In the genomic region with DNA sequence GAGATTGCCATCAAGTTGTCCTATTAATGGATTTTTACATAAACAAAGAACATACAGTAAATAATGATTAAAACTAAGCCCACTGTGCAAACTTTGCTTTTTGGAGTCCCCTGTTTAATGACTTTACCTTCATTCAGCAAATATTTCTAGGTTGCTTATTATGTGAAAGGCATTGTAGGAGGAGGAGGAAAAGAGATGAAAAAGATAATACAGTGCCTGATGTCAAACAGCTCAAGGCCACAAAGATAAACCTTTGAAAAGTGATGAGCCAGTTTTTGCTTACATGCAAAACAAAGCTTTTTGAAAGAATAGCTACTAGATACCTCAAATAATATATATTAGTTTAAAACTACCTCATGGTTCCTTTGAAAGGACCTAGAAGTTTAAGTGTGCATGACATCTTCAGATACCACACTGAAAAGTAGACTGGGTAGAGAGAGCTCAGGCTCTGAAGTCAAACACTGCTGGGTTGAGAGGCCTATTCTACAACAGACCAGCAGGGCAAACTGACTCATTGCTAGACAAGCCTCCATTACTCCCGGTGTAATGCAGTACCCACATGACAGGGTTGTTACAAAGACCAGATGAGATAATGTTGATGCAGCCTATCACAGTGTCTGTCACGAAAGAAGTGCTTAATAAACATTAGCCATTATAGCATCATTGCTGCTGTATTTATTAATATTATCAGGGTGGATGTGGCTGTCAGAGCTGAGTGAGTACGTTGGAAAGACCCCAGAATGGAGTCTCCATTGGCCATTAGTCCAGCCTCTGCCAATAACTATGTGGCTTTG, we compare ENCODE assay signal across 7 cellular contexts. TPM values are rescaled to one million over a fixed set of nuclear protein-coding genes. Genes with fewer than 3 reads are reported as not detected.
DNase-seq lines count a peak whose midpoint lies in the region; ATAC-seq and TF ChIP-seq lines count a peak whose summit lies in the region.

No MANE protein-coding gene starts in this region.

- H2BK120ac ChIP-seq in mesenchymal stem cell (ENCODE audit: low read depth, low read length) = no peak overlapping the region

- no peak overlapping the region for H3K4ac ChIP-seq in mesenchymal stem cell (ENCODE audit: low read depth in 1 of 2, low read length in 2 of 2)

- peak; percentile 47 for TF ChIP-seq CTCF in GM12865 (IDR thresholded peaks at IDR 0.05; ENCODE audit: insufficient read depth, low read depth, low read length, missing control alignments)

- no peak overlapping the region for H3K4me3 Mint-ChIP-seq in activated T-helper 2 cell treated with anti-CD3 and anti-CD28 coated beads, Interferon-gamma antibody, Interleukin-2, Interleukin-4, amounts not matched to agents 10 μg/mL and 5 μg/mL and 100 μg/mL, durations not matched to agents 14 hours and 24 hours and 36 hours (ENCODE audit: low read depth)

- H2BK12ac ChIP-seq in mesenchymal stem cell (ENCODE audit: low read length in 2 of 2) = no peak overlapping the region

- no peaks in the 10 kb centered on the region for H3K27me3 Mint-ChIP-seq in activated T-helper 2 cell treated with anti-CD3 and anti-CD28 coated beads, Interferon-gamma antibody, Interleukin-2, Interleukin-4, amounts not matched to agents 10 μg/mL and 5 μg/mL and 100 μg/mL, durations not matched to agents 14 hours and 24 hours and 36 hours (ENCODE audit: low read depth)

- no peak overlapping the region for H2BK15ac ChIP-seq in mesenchymal stem cell (ENCODE audit: low read depth, poor library complexity, severe bottlenecking)

- H2AFZ ChIP-seq in mesenchymal stem cell (ENCODE audit: low read depth, low read length) = peak overlapping the region; percentile 5

- ATAC-seq in GM21381 (IDR thresholded peaks at IDR 0.05; ENCODE audit: unreplicated experiment) (peak; percentile 82), HG03521 (IDR thresholded peaks at IDR 0.05; ENCODE audit: unreplicated experiment) (peak; percentile 97)

- H3K4me3 ChIP-seq in GM12865 (ENCODE audit: low read depth, low read length) (no peak overlapping the region), mesenchymal stem cell (ENCODE audit: insufficient read depth in 1 of 2, low read depth in 1 of 2, low read length in 2 of 2) (no peak overlapping the region)
- no peak overlapping the region for H3K4me3 ChIP-seq in effector memory CD4-positive, alpha-beta T cell (ENCODE audit: insufficient read depth, low read depth, low read length, poor library complexity, severe bottlenecking)

- no peaks in the 10 kb centered on the region for H3K9me3 Mint-ChIP-seq in activated T-helper 2 cell treated with anti-CD3 and anti-CD28 coated beads, Interferon-gamma antibody, Interleukin-2, Interleukin-4, amounts not matched to agents 10 μg/mL and 5 μg/mL and 100 μg/mL, durations not matched to agents 14 hours and 24 hours and 36 hours

- H3K4me1 ChIP-seq in mesenchymal stem cell (ENCODE audit: control insufficient read depth, insufficient read depth, low read depth, low read length) = no peaks in the 10 kb centered on the region
- H3K4me1 ChIP-seq in effector memory CD4-positive, alpha-beta T cell (ENCODE audit: control insufficient read depth, insufficient read depth, low read length, poor library complexity, severe bottlenecking) = no peaks in the 10 kb centered on the region

- H3K36me3 Mint-ChIP-seq in activated T-helper 2 cell treated with anti-CD3 and anti-CD28 coated beads, Interferon-gamma antibody, Interleukin-2, Interleukin-4, amounts not matched to agents 10 μg/mL and 5 μg/mL and 100 μg/mL, durations not matched to agents 14 hours and 24 hours and 36 hours (ENCODE audit: low read depth) = peaks cover 38% of the 10 kb centered on the region

- H3K27ac ChIP-seq in mesenchymal stem cell (ENCODE audit: low read length, poor library complexity, severe bottlenecking) = no peak overlapping the region
- no peak overlapping the region for H3K27ac ChIP-seq in effector memory CD4-positive, alpha-beta T cell (ENCODE audit: insufficient read depth, low read length, poor library complexity, severe bottlenecking)

- DNase-seq in GM12865 (ENCODE audit: low read depth) (peak; percentile 65), mesenchymal stem cell (peak; percentile 86), pons (ENCODE audit: low spot score) (no peak)
- no peak for DNase-seq in activated T-helper 2 cell treated with anti-CD3 and anti-CD28 coated beads, Interferon-gamma antibody, Interleukin-2, Interleukin-4, amounts not matched to agents 10 μg/mL and 5 μg/mL and 100 μg/mL, durations not matched to agents 14 hours and 24 hours and 36 hours (ENCODE audit: low spot score)
- no peak for DNase-seq in effector memory CD4-positive, alpha-beta T cell

- H3K4me2 ChIP-seq in mesenchymal stem cell (ENCODE audit: low read length, poor library complexity, severe bottlenecking) = no peak overlapping the region

- peak overlapping the region; percentile 19 for H4K8ac ChIP-seq in mesenchymal stem cell (ENCODE audit: low read length)

- H3K14ac ChIP-seq in mesenchymal stem cell (ENCODE audit: low read length in 2 of 2) = no peak overlapping the region

- peaks cover 27% of the 10 kb centered on the region for H3K4me1 Mint-ChIP-seq in activated T-helper 2 cell treated with anti-CD3 and anti-CD28 coated beads, Interferon-gamma antibody, Interleukin-2, Interleukin-4, amounts not matched to agents 10 μg/mL and 5 μg/mL and 100 μg/mL, durations not matched to agents 14 hours and 24 hours and 36 hours (ENCODE audit: low read depth)

- WGBS in mesenchymal stem cell = 83% methylated on average over 1 of the region's 3 CpGs

- H2BK5ac ChIP-seq in mesenchymal stem cell (ENCODE audit: low read depth, low read length, poor library complexity, severe bottlenecking) = no peak overlapping the region

- H3K36me3 ChIP-seq in mesenchymal stem cell (ENCODE audit: control insufficient read depth in 1 of 2, insufficient read depth in 2 of 2, low read depth in 1 of 2, low read length in 2 of 2) = no peaks in the 10 kb centered on the region
- no peaks in the 10 kb centered on the region for H3K36me3 ChIP-seq in effector memory CD4-positive, alpha-beta T cell (ENCODE audit: control insufficient read depth, insufficient read depth, low read length)

- H4K91ac ChIP-seq in mesenchymal stem cell (ENCODE audit: low read length) = no peak overlapping the region

- H3K18ac ChIP-seq in mesenchymal stem cell (ENCODE audit: low read depth in 1 of 2, low read length in 2 of 2) = no peak overlapping the region

- no peaks in the 10 kb centered on the region for H3K27me3 ChIP-seq in mesenchymal stem cell (ENCODE audit: control insufficient read depth in 1 of 2, insufficient read depth in 1 of 2, low read length in 2 of 2)
- no peaks in the 10 kb centered on the region for H3K27me3 ChIP-seq in effector memory CD4-positive, alpha-beta T cell (replicated peaks; ENCODE audit: control insufficient read depth, insufficient read depth, low read length, poor library complexity, severe bottlenecking)

- peak overlapping the region; percentile 39 for H3K27ac Mint-ChIP-seq in activated T-helper 2 cell treated with anti-CD3 and anti-CD28 coated beads, Interferon-gamma antibody, Interleukin-2, Interleukin-4, amounts not matched to agents 10 μg/mL and 5 μg/mL and 100 μg/mL, durations not matched to agents 14 hours and 24 hours and 36 hours

- intact Hi-C loops in activated T-helper 2 cell treated with anti-CD3 and anti-CD28 coated beads, Interferon-gamma antibody, Interleukin-2, Interleukin-4, amounts not matched to agents 10 μg/mL and 5 μg/mL and 100 μg/mL, durations not matched to agents 14 hours and 24 hours and 36 hours (cut with micrococcal nuclease) = loop anchor here (1.0 to 10.0 kb wide), 2 partner anchors 11 to 257 kb away; partner anchors contain the start of genes ERCC8 and NDUFAF2

- H2AK5ac ChIP-seq in mesenchymal stem cell (ENCODE audit: low read length, severe bottlenecking) = no peak overlapping the region

- H3K9ac ChIP-seq in mesenchymal stem cell (ENCODE audit: low read length) = no peak overlapping the region

- no peak overlapping the region for H3K23ac ChIP-seq in mesenchymal stem cell (ENCODE audit: low read length in 2 of 2)

- peaks cover 24% of the 10 kb centered on the region for H3K79me1 ChIP-seq in mesenchymal stem cell (replicated peaks; ENCODE audit: low read length, poor library complexity, severe bottlenecking)

- no peaks in the 10 kb centered on the region for H3K9me3 ChIP-seq in mesenchymal stem cell (ENCODE audit: control insufficient read depth, low read length)
- H3K9me3 ChIP-seq in effector memory CD4-positive, alpha-beta T cell (ENCODE audit: control insufficient read depth, low read length) = no peaks in the 10 kb centered on the region

RNA-seq across cellular contexts. Expression of gene DEPDC1B, which starts 11.8 kb away (rescaled TPM):
- total RNA-seq in activated T-helper 2 cell treated with anti-CD3 and anti-CD28 coated beads, Interferon-gamma antibody, Interleukin-2, Interleukin-4, amounts not matched to agents 10 μg/mL and 5 μg/mL and 100 μg/mL, durations not matched to agents 14 hours and 24 hours and 36 hours = 22.2 and 25.1 TPM in 2 replicates
- 1.6 TPM for polyA plus RNA-seq in mesenchymal stem cell (2013, experiment 1 of 2)
- polyA plus RNA-seq in mesenchymal stem cell (2013, experiment 2 of 2) = 1.5 TPM

Comparison
In these comparisons a context has a peak if more than half of its experiments do, and no peak if none do; other contexts are left out.
1. DNase-seq: peak in GM12865 (single experiment) and mesenchymal stem cell (single experiment); none in activated T-helper 2 cell treated with anti-CD3 and anti-CD28 coated beads, Interferon-gamma antibody, Interleukin-2, Interleukin-4, amounts not matched to agents 10 μg/mL and 5 μg/mL and 100 μg/mL, durations not matched to agents 14 hours and 24 hours and 36 hours (single experiment), pons (single experiment) and effector memory CD4-positive, alpha-beta T cell (0 of 3).